ENCODE assay signal across 9 cellular contexts in genomic region chr10:133262696-133263095, GRCh38. TPM values are rescaled to one million over a fixed set of nuclear protein-coding genes. Genes with fewer than 3 reads are reported as not detected.
DNase-seq lines count a peak whose midpoint lies in the region; ATAC-seq, FAIRE-seq and TF ChIP-seq lines count a peak whose summit lies in the region.
"Had no signal": no experiment of that assay in that cellular context is flagged by ENCODE, and none has a peak within 500 bp of the region (broad histone marks: within the 10 kb centered on the region; RNA-seq: fewer than 3 reads in every experiment).

No MANE protein-coding gene starts in this region.

- POLR2A ChIA-PET in RWPE1 (lab: Yijun Ruan, JAX; ENCODE audit: low non-redundant PET), result no interaction called here

- no peak for FAIRE-seq in kidney (lab: Jason Lieb, UNC)

- no peak for ATAC-seq in HG03442 (IDR thresholded peaks at IDR 0.05; ENCODE audit: unreplicated experiment)

- H3K9me3 ChIP-seq in BLaER1 treated with 17β-estradiol and CSF1 and Interleukin-3, amounts not matched to agents 10 nM and 100 nM (replicated peaks in 1 of 11), result no peaks in the 10 kb centered on the region
- no peaks in the 10 kb centered on the region for H3K9me3 ChIP-seq in kidney (ENCODE audit: control insufficient read depth in 1 of 2, low read length in 2 of 2)
- no peaks in the 10 kb centered on the region for H3K9me3 ChIP-seq in ascending aorta

- peaks cover 0 to 5% (median 0%) of the 10 kb centered on the region in 11 experiments; a peak in 2 of 22 replicates for H3K36me3 ChIP-seq in BLaER1 treated with 17β-estradiol and CSF1 and Interleukin-3, amounts not matched to agents 10 nM and 100 nM
- H3K36me3 ChIP-seq in kidney (ENCODE audit: control insufficient read depth in 1 of 2, insufficient read depth in 2 of 2, low read length in 2 of 2) (no peaks in the 10 kb centered on the region), ascending aorta (no peaks in the 10 kb centered on the region)

- peak overlapping the region in 5 of 11 experiments; percentile 8 to 48 (median 37); a peak in 6 of 22 replicates for H3K27ac ChIP-seq in BLaER1 treated with 17β-estradiol and CSF1 and Interleukin-3, amounts not matched to agents 10 nM and 100 nM
- H3K27ac ChIP-seq in RWPE1 (peak overlapping the region; percentile 89), kidney (ENCODE audit: low read depth in 2 of 2, low read length in 2 of 2) (no peak overlapping the region), ascending aorta (no peak overlapping the region)

- H3K4me3 ChIP-seq in BLaER1 treated with 17β-estradiol and CSF1 and Interleukin-3, amounts not matched to agents 10 nM and 100 nM, result peak overlapping the region in 6 of 10 experiments; percentile 31 to 57 (median 46); a peak in 9 of 20 replicates
- H3K4me3 ChIP-seq in kidney (ENCODE audit: low read length in 2 of 2), result no peak overlapping the region
- peak overlapping the region in 1 of 2 donors; percentile 89 for H3K4me3 ChIP-seq in ascending aorta

- intact Hi-C loops in kidney (cut with DNase I) (no loop called here), ascending aorta (cut with DNase I) (loop anchor here (1.0 to 5.0 kb wide), 3 partner anchors 47 to 130 kb away; partner anchors contain the start of genes MTG1 and PAOX)

- DNase-seq in DMS79 treated with DMSO at 0.1 percent for 48 hours (lab: John Stamatoyannopoulos, UW), result peak; percentile 12
- DNase-seq in RWPE1 (ENCODE audit: low spot score), result peak; percentile 64
- DNase-seq in kidney, result peak; percentile 79
- no peak for DNase-seq in ascending aorta (ENCODE audit: low spot score in 2 of 2)
- DNase-seq in stimulated activated naive CD4-positive, alpha-beta T cell treated with Interleukin-2 at 50 U/mL for 16 hours (lab: John Stamatoyannopoulos, UW), result no peak
- DNase-seq in activated CD4-positive, CD25-positive, alpha-beta regulatory T cell (lab: John Stamatoyannopoulos, UW), result no peak
- DNase-seq: GOT3 had no signal

- CTCF ChIA-PET in RWPE1 (lab: Yijun Ruan, JAX), result interaction anchor here (0.7 to 0.9 kb wide), 2 partner anchors 15 to 119 kb away, joined by 3 to 5 read pairs; no protein-coding TSS in a partner anchor

- H3K9ac ChIP-seq in BLaER1 treated with 17β-estradiol and CSF1 and Interleukin-3, amounts not matched to agents 10 nM and 100 nM, result peak overlapping the region in 6 of 11 experiments; percentile 26 to 66 (median 47); a peak in 8 of 22 replicates
- H3K9ac ChIP-seq in kidney (ENCODE audit: low read length in 2 of 2), result no peak overlapping the region

- TF ChIP-seq CTCF in RWPE1 (conservative IDR thresholded peaks at IDR 0.05; ENCODE audit: low read depth), result no peak
- TF ChIP-seq CTCF in kidney (IDR thresholded peaks at IDR 0.05; ENCODE audit: borderline replicate concordance, extremely low read depth, insufficient read depth), result no peak
- TF ChIP-seq CTCF in ascending aorta (IDR thresholded peaks at IDR 0.05), result no peak

- peaks cover 60 to 81% (median 66%) of the 10 kb centered on the region in 10 experiments for H3K4me1 ChIP-seq in BLaER1 treated with 17β-estradiol and CSF1 and Interleukin-3, amounts not matched to agents 10 nM and 100 nM
- peaks cover 0 to 12% of the 10 kb centered on the region in 2 donors for H3K4me1 ChIP-seq in kidney (ENCODE audit: control insufficient read depth in 1 of 2, insufficient read depth in 1 of 2, low read depth in 1 of 2, low read length in 2 of 2)
- peaks cover 12 to 18% of the 10 kb centered on the region in 2 donors for H3K4me1 ChIP-seq in ascending aorta

- H4K20me1 ChIP-seq in BLaER1 treated with 17β-estradiol and CSF1 and Interleukin-3, amounts not matched to agents 10 nM and 100 nM, result peaks cover 0 to 23% (median 0%) of the 10 kb centered on the region in 11 experiments; a peak in 6 of 22 replicates

- peaks cover 0 to 19% (median 6%) of the 10 kb centered on the region in 11 experiments; a peak in 10 of 22 replicates for H3K27me3 ChIP-seq in BLaER1 treated with 17β-estradiol and CSF1 and Interleukin-3, amounts not matched to agents 10 nM and 100 nM
- H3K27me3 ChIP-seq in ascending aorta, result no peaks in the 10 kb centered on the region

- peak overlapping the region; percentile 71 to 94 (median 79) for H3K4me2 ChIP-seq in BLaER1 treated with 17β-estradiol and CSF1 and Interleukin-3, amounts not matched to agents 10 nM and 100 nM

RNA-seq across cellular contexts. Expression of gene ADAM8, which starts 14.0 kb away (rescaled TPM):
- 16.6 TPM for total RNA-seq in kidney
- 3.4 TPM for polyA plus RNA-seq in kidney (ENCODE audit: insufficient read depth, low read depth, low replicate concordance)
- total RNA-seq in ascending aorta, result 21.4 TPM

RNA-seq across cellular contexts. Expression of gene VENTX, which starts 25.0 kb away (rescaled TPM):
- total RNA-seq in kidney, result 3.3 TPM
- polyA plus RNA-seq in kidney (ENCODE audit: insufficient read depth, low read depth, low replicate concordance), result 0.39 TPM
- 1.5 TPM for total RNA-seq in ascending aorta

RNA-seq across cellular contexts. Expression of gene UTF1, which starts 32.7 kb away (rescaled TPM):
- total RNA-seq in kidney (not detected), ascending aorta (not detected)
- polyA plus RNA-seq in kidney (ENCODE audit: insufficient read depth, low read depth, low replicate concordance), result not detected

RNA-seq across cellular contexts. Expression of gene TUBGCP2, which starts 46.0 kb away (rescaled TPM):
- total RNA-seq in kidney, result 61.4 TPM
- polyA plus RNA-seq in kidney (ENCODE audit: insufficient read depth, low read depth, low replicate concordance), result 93.3 TPM
- 72.4 TPM for total RNA-seq in ascending aorta

RNA-seq across cellular contexts. Expression of gene ZNF511, which starts 46.0 kb away (rescaled TPM):
- 35.6 TPM for total RNA-seq in kidney
- polyA plus RNA-seq in kidney (ENCODE audit: insufficient read depth, low read depth, low replicate concordance), result 50.7 TPM
- 51.8 TPM for total RNA-seq in ascending aorta

Comparison
In these comparisons a context has a peak if more than half of its experiments do, and no peak if none do; other contexts are left out.
1. H3K4me3 ChIP-seq: peak in BLaER1 treated with 17β-estradiol and CSF1 and Interleukin-3, amounts not matched to agents 10 nM and 100 nM (6 of 10); none in kidney (0 of 2).
2. H3K9ac ChIP-seq: peak in BLaER1 treated with 17β-estradiol and CSF1 and Interleukin-3, amounts not matched to agents 10 nM and 100 nM (6 of 11); none in kidney (0 of 2).
3. DNase-seq: peak in DMS79 treated with DMSO at 0.1 percent for 48 hours (single experiment), RWPE1 (single experiment) and kidney (single experiment); none in ascending aorta (0 of 2), stimulated activated naive CD4-positive, alpha-beta T cell treated with Interleukin-2 at 50 U/mL for 16 hours (single experiment) and activated CD4-positive, CD25-positive, alpha-beta regulatory T cell (0 of 4).